In the genomic region with DNA sequence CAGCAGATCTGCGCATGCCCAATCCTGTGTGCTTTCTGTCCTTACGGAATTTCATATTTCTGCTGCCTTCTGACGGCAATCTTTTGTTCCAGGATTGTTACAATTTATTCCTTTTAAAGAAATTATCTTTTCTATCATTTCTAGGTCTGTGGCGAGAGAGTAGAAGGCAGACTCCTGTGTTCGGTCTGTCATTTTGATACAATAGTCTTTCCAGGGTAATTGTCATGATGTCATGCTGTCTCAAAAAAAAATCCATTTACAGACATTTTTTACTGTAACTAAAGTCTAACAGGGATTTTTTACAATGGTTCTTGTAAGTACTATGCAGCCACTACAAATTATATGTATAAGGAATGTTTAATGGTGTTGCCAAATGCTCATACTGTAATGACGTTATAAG, we compare ENCODE assay signal across 1 cellular context.
A peak's percentile ranks its signal among the peaks of the same experiment; 100 is the strongest.
TF ChIP-seq lines count a peak whose summit lies in the region.

No MANE protein-coding gene starts in this region.

TF ChIP-seq in neural cell, 6 proteins besides CTCF, POLR2A, EP300 and RAD21:
- TF ChIP-seq TAF1 (IDR thresholded peaks at IDR 0.05; ENCODE audit: low read depth): no peak
- peak; percentile 51 for TF ChIP-seq POLR2AphosphoS5 (IDR thresholded peaks at IDR 0.05)
- TF ChIP-seq, protein P1, sequence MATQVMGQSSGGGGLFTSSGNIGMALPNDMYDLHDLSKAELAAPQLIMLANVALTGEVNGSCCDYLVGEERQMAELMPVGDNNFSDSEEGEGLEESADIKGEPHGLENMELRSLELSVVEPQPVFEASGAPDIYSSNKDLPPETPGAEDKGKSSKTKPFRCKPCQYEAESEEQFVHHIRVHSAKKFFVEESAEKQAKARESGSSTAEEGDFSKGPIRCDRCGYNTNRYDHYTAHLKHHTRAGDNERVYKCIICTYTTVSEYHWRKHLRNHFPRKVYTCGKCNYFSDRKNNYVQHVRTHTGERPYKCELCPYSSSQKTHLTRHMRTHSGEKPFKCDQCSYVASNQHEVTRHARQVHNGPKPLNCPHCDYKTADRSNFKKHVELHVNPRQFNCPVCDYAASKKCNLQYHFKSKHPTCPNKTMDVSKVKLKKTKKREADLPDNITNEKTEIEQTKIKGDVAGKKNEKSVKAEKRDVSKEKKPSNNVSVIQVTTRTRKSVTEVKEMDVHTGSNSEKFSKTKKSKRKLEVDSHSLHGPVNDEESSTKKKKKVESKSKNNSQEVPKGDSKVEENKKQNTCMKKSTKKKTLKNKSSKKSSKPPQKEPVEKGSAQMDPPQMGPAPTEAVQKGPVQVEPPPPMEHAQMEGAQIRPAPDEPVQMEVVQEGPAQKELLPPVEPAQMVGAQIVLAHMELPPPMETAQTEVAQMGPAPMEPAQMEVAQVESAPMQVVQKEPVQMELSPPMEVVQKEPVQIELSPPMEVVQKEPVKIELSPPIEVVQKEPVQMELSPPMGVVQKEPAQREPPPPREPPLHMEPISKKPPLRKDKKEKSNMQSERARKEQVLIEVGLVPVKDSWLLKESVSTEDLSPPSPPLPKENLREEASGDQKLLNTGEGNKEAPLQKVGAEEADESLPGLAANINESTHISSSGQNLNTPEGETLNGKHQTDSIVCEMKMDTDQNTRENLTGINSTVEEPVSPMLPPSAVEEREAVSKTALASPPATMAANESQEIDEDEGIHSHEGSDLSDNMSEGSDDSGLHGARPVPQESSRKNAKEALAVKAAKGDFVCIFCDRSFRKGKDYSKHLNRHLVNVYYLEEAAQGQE (IDR thresholded peaks at IDR 0.05; ENCODE audit: borderline replicate concordance): peak; percentile 51
- TF ChIP-seq SMC3 (conservative IDR thresholded peaks at IDR 0.05; ENCODE audit: poor library complexity): no peak
- no peak for TF ChIP-seq EZH2 (IDR thresholded peaks at IDR 0.05; ENCODE audit: borderline replicate concordance, insufficient read depth, low read length, poor library complexity, severe bottlenecking)
- TF ChIP-seq MXI1 (conservative IDR thresholded peaks at IDR 0.05; ENCODE audit: poor library complexity, severe bottlenecking): no peak
